In genomic region chr13:106373304-106373988, GRCh38 we compare ENCODE assay signal across 9 cellular contexts.
DNase-seq lines count a peak whose midpoint lies in the region; ATAC-seq, FAIRE-seq and TF ChIP-seq lines count a peak whose summit lies in the region.
"Had no signal": no experiment of that assay in that cellular context is flagged by ENCODE, and none has a peak within 500 bp of the region (broad histone marks: within the 10 kb centered on the region; RNA-seq: fewer than 3 reads in every experiment).

No MANE protein-coding gene starts in this region.

- no CpG with 5 or more reads among the region's 7 CpGs for WGBS in neuronal stem cell (ENCODE audit: extremely low coverage in 2 of 2, insufficient read length in 2 of 2, insufficient replicate concordance in 1 of 2), 2 donors
- 46 to 63% methylated on average over 5 to 7 of the region's 7 CpGs for WGBS in gastroesophageal sphincter (ENCODE audit: low coverage in 1 of 2), 2 donors

- H2AK5ac ChIP-seq in neuronal stem cell (ENCODE audit: low read depth, low read length): peak overlapping the region; percentile 6

- no peak overlapping the region for H3K4me2 ChIP-seq in neuronal stem cell (ENCODE audit: insufficient read depth, low read length, poor library complexity, severe bottlenecking)

- H3K4me1 ChIP-seq in neuronal stem cell (ENCODE audit: control insufficient read depth in 2 of 2, insufficient read depth in 1 of 2, low read depth in 1 of 2, low read length in 2 of 2) (peaks cover 8 to 14% of the 10 kb centered on the region in 2 donors), gastroesophageal sphincter (peaks cover 0 to 20% (median 0%) of the 10 kb centered on the region in 3 donors)

- H3K23ac ChIP-seq in neuronal stem cell (ENCODE audit: low read depth, low read length, poor library complexity): no peak overlapping the region

- no peak overlapping the region for H3K4ac ChIP-seq in neuronal stem cell (ENCODE audit: low read length)

- H3K79me1 ChIP-seq in neuronal stem cell (ENCODE audit: low read depth, low read length): no peaks in the 10 kb centered on the region

- TF ChIP-seq POLR2A in gastroesophageal sphincter (IDR thresholded peaks at IDR 0.05): no peak

- H3K9me3 ChIP-seq in neuronal stem cell (replicated peaks in 1 of 2; ENCODE audit: control insufficient read depth in 2 of 2, insufficient read depth in 1 of 2, low read depth in 1 of 2, low read length in 2 of 2) (no peaks in the 10 kb centered on the region), gastroesophageal sphincter (no peaks in the 10 kb centered on the region)

- no peak overlapping the region for H2BK5ac ChIP-seq in neuronal stem cell (ENCODE audit: low read length)

- no peak for TF ChIP-seq EP300 in gastroesophageal sphincter (IDR thresholded peaks at IDR 0.05)

- ATAC-seq in HG02981 (IDR thresholded peaks at IDR 0.05; ENCODE audit: unreplicated experiment): peak; percentile 60
- no peak for ATAC-seq in gastroesophageal sphincter

- H3K27me3 ChIP-seq in neuronal stem cell (ENCODE audit: control insufficient read depth in 3 of 3, insufficient read depth in 3 of 3, low read depth in 1 of 3, low read length in 3 of 3) (no peaks in the 10 kb centered on the region), gastroesophageal sphincter (no peaks in the 10 kb centered on the region)

- peak; percentile 59 for FAIRE-seq in GM19239 (lab: Jason Lieb, UNC)

- no peak overlapping the region for H2BK120ac ChIP-seq in neuronal stem cell (ENCODE audit: low read depth, low read length)

- no peak overlapping the region for H3K9ac ChIP-seq in neuronal stem cell (ENCODE audit: low read depth, low read length, poor library complexity)

- H3K4me3 ChIP-seq in neuronal stem cell (ENCODE audit: low read length in 2 of 2): no peak overlapping the region
- no peak overlapping the region for H3K4me3 ChIP-seq in gastroesophageal sphincter

- H4K8ac ChIP-seq in neuronal stem cell (ENCODE audit: low read depth, low read length): no peak overlapping the region

- H3K14ac ChIP-seq in neuronal stem cell (ENCODE audit: low read length): no peak overlapping the region

- no peak overlapping the region for H4K91ac ChIP-seq in neuronal stem cell (ENCODE audit: low read depth, low read length, poor library complexity)

- peak; percentile 4 for DNase-seq in GM19239 (ENCODE audit: insufficient read length, low spot score)
- DNase-seq in NCI-H524 (lab: John Stamatoyannopoulos, UW): peak; percentile 88 to 95
- no peak for DNase-seq in neuronal stem cell (ENCODE audit: low spot score)
- no peak for DNase-seq in putamen (ENCODE audit: low spot score)
- no peak for DNase-seq in SKM-1 (lab: John Stamatoyannopoulos, UW; ENCODE audit: unreplicated experiment)
- no peak for DNase-seq in NOMO-1 treated with dmso at 0.1 percent for 144 hours (lab: John Stamatoyannopoulos, UW; ENCODE audit: unreplicated experiment)
- DNase-seq: activated T-cell treated with anti-CD3 and anti-CD28 coated beads, Interleukin-2, amount 50 U/mL, for 4 hours had no signal

- no peak for TF ChIP-seq CTCF in gastroesophageal sphincter (IDR thresholded peaks at IDR 0.05)

- no peak overlapping the region for H2BK15ac ChIP-seq in neuronal stem cell (ENCODE audit: low read length)

- H2AFZ ChIP-seq in neuronal stem cell (ENCODE audit: low read length): peak overlapping the region; percentile 5

- H3K18ac ChIP-seq in neuronal stem cell (ENCODE audit: low read length): peak overlapping the region; percentile 76

- H3K36me3 ChIP-seq in neuronal stem cell (replicated peaks in 1 of 2; ENCODE audit: control insufficient read depth in 2 of 2, insufficient read depth in 2 of 2, low read length in 2 of 2) (no peaks in the 10 kb centered on the region), gastroesophageal sphincter (no peaks in the 10 kb centered on the region)

- H3K27ac ChIP-seq in neuronal stem cell (replicated peaks; ENCODE audit: low read length) (no peak overlapping the region), gastroesophageal sphincter (no peak overlapping the region)

- H2BK12ac ChIP-seq in neuronal stem cell (ENCODE audit: low read length): no peak overlapping the region

Comparison
In these comparisons a context has a peak if more than half of its experiments do, and no peak if none do; other contexts are left out.
1. DNase-seq: peak in GM19239 (single experiment) and NCI-H524 (2 of 2); none in neuronal stem cell (single experiment), putamen (single experiment), SKM-1 (single experiment) and NOMO-1 treated with dmso at 0.1 percent for 144 hours (single experiment).